8 cellular contexts compared by ENCODE assay signal in genomic region chr5:93915142-93915553, GRCh38.
DNase-seq lines count a peak whose midpoint lies in the region; ATAC-seq and TF ChIP-seq lines count a peak whose summit lies in the region.

No MANE protein-coding gene starts in this region.

- no peak for ATAC-seq in GM19023 (IDR thresholded peaks at IDR 0.05; ENCODE audit: unreplicated experiment)

- H3K9ac ChIP-seq in NT2/D1 (ENCODE audit: insufficient read length, low read depth): no peak overlapping the region

- H3K9me3 ChIP-seq in NT2/D1 (ENCODE audit: insufficient read depth, low read length): no peaks in the 10 kb centered on the region

- no peaks in the 10 kb centered on the region for H3K4me1 ChIP-seq in NT2/D1 (ENCODE audit: insufficient read depth, insufficient read length)

- H3K4me3 ChIP-seq in NT2/D1 (ENCODE audit: insufficient read length, low read depth): no peak overlapping the region
- H3K4me3 ChIP-seq in dorsolateral prefrontal cortex: no peak overlapping the region

- H3K27me3 ChIP-seq in NT2/D1 (ENCODE audit: insufficient read depth, insufficient read length) (no peaks in the 10 kb centered on the region), dorsolateral prefrontal cortex (no peaks in the 10 kb centered on the region)

- no peak overlapping the region for H3K27ac ChIP-seq in dorsolateral prefrontal cortex

- no peaks in the 10 kb centered on the region for H3K27me3 Mint-ChIP-seq in neural crest cell (ENCODE audit: low read depth)

- H3K27ac Mint-ChIP-seq in neural crest cell (ENCODE audit: unreplicated experiment): no peak overlapping the region

- peaks cover 2% of the 10 kb centered on the region for H3K9me3 Mint-ChIP-seq in neural crest cell

- DNase-seq in NCI-H526 (lab: John Stamatoyannopoulos, UW) (peak; percentile 17 to 44), NCI-H526 treated with DMSO at 0.1 percent for 48 hours (lab: John Stamatoyannopoulos, UW) (no peak), HCEC 1CT (peak; percentile 49), NT2/D1 (ENCODE audit: low read depth, low spot score) (peak; percentile 15), dorsolateral prefrontal cortex (no peak), neural crest cell (ENCODE audit: low read depth, low spot score) (no peak)
- no peak for DNase-seq in activated effector memory CD4-positive, alpha-beta T cell treated with anti-CD3 and anti-CD28 coated beads, Interleukin-2, amount 50 U/mL, for 16 hours

- peak; percentile 15 to 76 (median 56) for TF ChIP-seq CTCF in dorsolateral prefrontal cortex (IDR thresholded peaks at IDR 0.05 in 54 of 56, conservative IDR thresholded peaks at IDR 0.05 in 2 of 56; ENCODE audit: low read depth in 1 of 56, partially characterized antibody in 56 of 56)
- TF ChIP-seq CTCF in neural crest cell (conservative IDR thresholded peaks at IDR 0.05): peak; percentile 78

- no peak overlapping the region for H3K4me3 Mint-ChIP-seq in neural crest cell

- H3K36me3 Mint-ChIP-seq in neural crest cell (ENCODE audit: low read depth): peaks cover 3% of the 10 kb centered on the region

- H3K4me1 Mint-ChIP-seq in neural crest cell: peaks cover 47% of the 10 kb centered on the region

- intact Hi-C loops in dorsolateral prefrontal cortex (cut with DNase I): loop anchor here (5.0 to 10.0 kb wide), 2 partner anchors 330 to 333 kb away; partner anchors contain the start of genes NR2F1 (in 2 of the 2) and NR2F1-AS1 (in 2 of the 2)

- H3K36me3 ChIP-seq in NT2/D1 (ENCODE audit: insufficient read depth, insufficient read length, low read length): no peaks in the 10 kb centered on the region

Comparison
In these comparisons a context has a peak if more than half of its experiments do, and no peak if none do; other contexts are left out.
1. DNase-seq: peak in NCI-H526 (2 of 2), HCEC 1CT (single experiment) and NT2/D1 (single experiment); none in NCI-H526 treated with DMSO at 0.1 percent for 48 hours (single experiment), dorsolateral prefrontal cortex (0 of 10), neural crest cell (single experiment) and activated effector memory CD4-positive, alpha-beta T cell treated with anti-CD3 and anti-CD28 coated beads, Interleukin-2, amount 50 U/mL, for 16 hours (single experiment).